In the genomic region with DNA sequence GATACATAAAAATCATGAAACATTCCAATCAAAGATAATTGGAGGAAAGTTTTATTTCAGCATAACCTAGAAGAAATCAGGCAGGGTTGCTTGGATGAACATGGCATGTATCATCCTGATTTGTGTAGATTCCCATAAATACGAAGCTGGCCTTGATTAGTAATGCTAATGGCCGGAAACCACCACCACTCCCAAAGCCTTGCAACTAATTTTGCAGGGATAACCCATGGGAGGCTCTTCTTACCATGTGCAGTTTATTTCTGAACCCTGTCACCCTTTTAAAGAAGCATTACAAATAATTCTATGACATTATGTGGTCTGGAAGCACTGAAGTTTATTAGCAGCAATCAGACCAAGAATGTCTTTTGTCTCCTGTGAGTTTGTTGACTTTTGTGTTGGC, we compare ENCODE assay signal across 11 cellular contexts.
"Had no signal": no experiment of that assay in that cellular context is flagged by ENCODE, and none has a peak within 500 bp of the region (broad histone marks: within the 10 kb centered on the region; RNA-seq: fewer than 3 reads in every experiment).

No MANE protein-coding gene starts in this region.

- H3K27me3 ChIP-seq: colonic mucosa had no signal

- H3K4me3 ChIP-seq: colonic mucosa, skin epidermis had no signal

- H3K36me3 ChIP-seq: colonic mucosa had no signal

- H3K9me3 ChIP-seq: colonic mucosa had no signal

- DNase-seq: activated CD8-positive, alpha-beta memory T cell treated with anti-CD3 and anti-CD28 coated beads, Interleukin-2, amount 50 U/mL, for 48 hours; activated CD8-positive, alpha-beta T cell treated with anti-CD3 and anti-CD28 coated beads, Interleukin-2, amount 10 ng/mL, durations not matched to agents 7 days and 5 days; activated naive CD4-positive, alpha-beta T cell treated with Interleukin-2 at 50 U/mL for 16 hours; caudate nucleus; colonic mucosa; naive thymus-derived CD4-positive, alpha-beta T cell; retina; stimulated activated CD4-positive, alpha-beta T cell treated with anti-CD3 and anti-CD28 coated beads, Interleukin-4, amount 100 ng/mL, for 4 hours; stimulated activated naive CD8-positive, alpha-beta T cell treated with anti-CD3 and anti-CD28 coated beads, Interleukin-15, amount 100 ng/mL, for 72 hours; T-helper 9 cell had no signal

- H3K27ac ChIP-seq: colonic mucosa had no signal

- H3K4me1 ChIP-seq: colonic mucosa had no signal
